9 cellular contexts compared by ENCODE assay signal in genomic region chr4:7872264-7872771, GRCh38.
A peak's percentile ranks its signal among the peaks of the same experiment; 100 is the strongest.
DNase-seq lines count a peak whose midpoint lies in the region; ATAC-seq and TF ChIP-seq lines count a peak whose summit lies in the region.
"Had no signal": no experiment of that assay in that cellular context is flagged by ENCODE, and none has a peak within 500 bp of the region (broad histone marks: within the 10 kb centered on the region; RNA-seq: fewer than 3 reads in every experiment).

No MANE protein-coding gene starts in this region.

- H3K4me1 Mint-ChIP-seq in CD4-positive, alpha-beta memory T cell: peaks cover 35 to 61% (median 48%) of the 10 kb centered on the region in 4 donors

- no peak overlapping the region for H3K4me3 ChIP-seq in body of pancreas
- no peak overlapping the region for H3K4me3 ChIP-seq in CD4-positive, alpha-beta memory T cell (ENCODE audit: low read length in 2 of 2)

- CTCF ChIA-PET in CD4-positive, alpha-beta memory T cell (lab: Charles Lee; ENCODE audit: partially characterized antibody): interaction anchor here (1.1 kb wide), 1 partner anchor 64 kb away, joined by 3 read pairs; no protein-coding TSS in a partner anchor

- H3K27ac ChIP-seq in body of pancreas: peak overlapping the region; percentile 40 to 66 (median 55)
- H3K27ac ChIP-seq in CD4-positive, alpha-beta memory T cell (ENCODE audit: low read depth, low read length): no peak overlapping the region

- peaks cover 10 to 11% of the 10 kb centered on the region in 2 donors for H3K36me3 Mint-ChIP-seq in CD4-positive, alpha-beta memory T cell

- H3K9me3 ChIP-seq in body of pancreas: no peaks in the 10 kb centered on the region
- H3K9me3 ChIP-seq in CD4-positive, alpha-beta memory T cell (ENCODE audit: control insufficient read depth in 1 of 2, low read length in 2 of 2): no peaks in the 10 kb centered on the region

- no peak for TF ChIP-seq POLR2A in body of pancreas (IDR thresholded peaks at IDR 0.05)

- whole genome bisulfite sequencing in body of pancreas, 2 donors: 18 to 20% methylated on average over 4 of the region's 4 CpGs

- no peaks in the 10 kb centered on the region for H3K36me3 ChIP-seq in body of pancreas (replicated peaks in 1 of 2; ENCODE audit: insufficient read depth in 1 of 2, low read depth in 2 of 2)
- H3K36me3 ChIP-seq in CD4-positive, alpha-beta memory T cell (ENCODE audit: insufficient read depth, low read length): no peaks in the 10 kb centered on the region

- ATAC-seq in body of pancreas (peak; percentile 75), HG03442 (IDR thresholded peaks at IDR 0.05; ENCODE audit: unreplicated experiment) (no peak), HG03521 (IDR thresholded peaks at IDR 0.05; ENCODE audit: unreplicated experiment) (no peak)

- DNase-seq in AG08395 (ENCODE audit: low spot score) (peak; percentile 80), NCI-H1092 treated with DMSO at 0.1 percent for 48 hours (lab: John Stamatoyannopoulos, UW) (peak; percentile 47), body of pancreas (peak; percentile 72 to 89 (median 86)), left kidney (ENCODE audit: low read depth, low spot score) (peak; percentile 92), DMS153 treated with DMSO at 0.1 percent for 48 hours (lab: John Stamatoyannopoulos, UW; ENCODE audit: unreplicated experiment) (no peak)
- no peak for DNase-seq in CD4-positive, alpha-beta memory T cell
- DNase-seq: activated naive CD4-positive, alpha-beta T cell treated with anti-CD3 and anti-CD28 coated beads, Interleukin-2, amount 10 ng/mL, durations not matched to agents 7 days and 5 days had no signal

- H3K27me3 ChIP-seq in body of pancreas: no peaks in the 10 kb centered on the region
- H3K27me3 ChIP-seq in CD4-positive, alpha-beta memory T cell (ENCODE audit: insufficient read depth, low read length): no peaks in the 10 kb centered on the region

- intact Hi-C loops in body of pancreas (cut with DNase I): no loop called here
- intact Hi-C loops in CD4-positive, alpha-beta memory T cell (cut with micrococcal nuclease): no loop called here

- H3K4me3 Mint-ChIP-seq in CD4-positive, alpha-beta memory T cell: no peak overlapping the region
- H3K4me3 Mint-ChIP-seq: activated naive CD4-positive, alpha-beta T cell treated with anti-CD3 and anti-CD28 coated beads, Interleukin-2, amount 10 ng/mL, durations not matched to agents 7 days and 5 days had no signal

- H3K27me3 Mint-ChIP-seq in CD4-positive, alpha-beta memory T cell: no peaks in the 10 kb centered on the region
- H3K27me3 Mint-ChIP-seq: activated naive CD4-positive, alpha-beta T cell treated with anti-CD3 and anti-CD28 coated beads, Interleukin-2, amount 10 ng/mL, durations not matched to agents 7 days and 5 days had no signal

- H3K27ac Mint-ChIP-seq in CD4-positive, alpha-beta memory T cell: peak overlapping the region in 1 of 7 donors; percentile 31
- H3K27ac Mint-ChIP-seq: activated naive CD4-positive, alpha-beta T cell treated with anti-CD3 and anti-CD28 coated beads, Interleukin-2, amount 10 ng/mL, durations not matched to agents 7 days and 5 days had no signal

- peaks cover 0 to 2% (median 0%) of the 10 kb centered on the region in 8 donors for H3K9me3 Mint-ChIP-seq in CD4-positive, alpha-beta memory T cell

- peak in 1 of 7 experiments; percentile 7 for TF ChIP-seq CTCF in body of pancreas (IDR thresholded peaks at IDR 0.05)

- POLR2A ChIA-PET in CD4-positive, alpha-beta memory T cell (lab: Charles Lee; ENCODE audit: partially characterized antibody): interaction anchor here (1.7 kb wide), 1 partner anchor 17 kb away, joined by 3 read pairs; no protein-coding TSS in a partner anchor

- peaks cover 13% of the 10 kb centered on the region for H3K4me1 ChIP-seq in body of pancreas
- peaks cover 35% of the 10 kb centered on the region for H3K4me1 ChIP-seq in CD4-positive, alpha-beta memory T cell (ENCODE audit: insufficient read depth, low read length)

Comparison
In these comparisons a context has a peak if more than half of its experiments do, and no peak if none do; other contexts are left out.
1. DNase-seq: peak in AG08395 (single experiment), NCI-H1092 treated with DMSO at 0.1 percent for 48 hours (single experiment), body of pancreas (4 of 4) and left kidney (single experiment); none in DMS153 treated with DMSO at 0.1 percent for 48 hours (single experiment) and CD4-positive, alpha-beta memory T cell (0 of 5).